8 cellular contexts compared by ENCODE assay signal in genomic region chr7:39566056-39566921, GRCh38. TPM values are rescaled to one million over a fixed set of nuclear protein-coding genes. Genes with fewer than 3 reads are reported as not detected.
DNase-seq lines count a peak whose midpoint lies in the region; ATAC-seq and TF ChIP-seq lines count a peak whose summit lies in the region.

Gene YAE1, plus strand, starts transcription at chr7:39566404. Its CDS starts 15 bp downstream, at chr7:39566419.

- H3K4me1 Mint-ChIP-seq in activated CD4-positive, alpha-beta T cell treated with anti-CD3 and anti-CD28 coated beads for 36 hours: peaks cover 14% of the 10 kb centered on the region

- CTCF ChIA-PET in activated CD4-positive, alpha-beta T cell treated with anti-CD3 and anti-CD28 coated beads for 36 hours (lab: Charles Lee): interaction anchor here (0.7 to 2.1 kb wide), 3 partner anchors 13 to 81 kb away, joined by 3 to 19 read pairs (median 3); no protein-coding TSS in a partner anchor

- TF ChIP-seq CTCF in choroid plexus epithelial cell (conservative IDR thresholded peaks at IDR 0.05; ENCODE audit: low read depth, low read length): no peak

- H3K27ac Mint-ChIP-seq in activated CD4-positive, alpha-beta T cell treated with anti-CD3 and anti-CD28 coated beads for 36 hours: peak within 1 kb of the TSS; percentile 98

- POLR2A ChIA-PET in activated CD4-positive, alpha-beta T cell treated with anti-CD3 and anti-CD28 coated beads for 36 hours (lab: Charles Lee): interaction anchor here (0.8 kb wide), 1 partner anchor 14 kb away, joined by 3 read pairs; no protein-coding TSS in a partner anchor

- intact Hi-C loops in activated CD4-positive, alpha-beta T cell treated with anti-CD3 and anti-CD28 coated beads for 36 hours (cut with DNase I, micrococcal nuclease): loop anchor here (1.0 to 5.0 kb wide), 7 partner anchors 26 to 568 kb away; partner anchors contain the start of genes MPLKIP (in 2 of the 2), CDK13 (in 1 of the 2) and RALA (in 1 of the 2)

- ATAC-seq in HG03378 (IDR thresholded peaks at IDR 0.05; ENCODE audit: unreplicated experiment): peak; percentile 93
- peak; percentile 95 for ATAC-seq in activated CD4-positive, alpha-beta T cell treated with anti-CD3 and anti-CD28 coated beads for 36 hours

- DNase-seq in AML-193 (lab: John Stamatoyannopoulos, UW) (peak; percentile 35 to 58), NCI-H446 treated with DMSO at 0.1 percent for 48 hours (lab: John Stamatoyannopoulos, UW) (peak; percentile 73), choroid plexus epithelial cell (ENCODE audit: low read depth) (peak; percentile 69), kidney glomerular epithelial cell (lab: John Stamatoyannopoulos, UW) (peak; percentile 74)
- DNase-seq in activated CD4-positive, alpha-beta T cell treated with anti-CD3 and anti-CD28 coated beads for 36 hours: peak; percentile 89
- DNase-seq in stimulated activated CD4-positive, alpha-beta T cell treated with anti-CD3 and anti-CD28 coated beads, Interleukin-1b, Interleukin-23, amount 100 ng/mL, for 1 hour (ENCODE audit: low read depth in 2 of 2): peak; percentile 36 to 67

- H3K36me3 Mint-ChIP-seq in activated CD4-positive, alpha-beta T cell treated with anti-CD3 and anti-CD28 coated beads for 36 hours (ENCODE audit: low read depth): peaks cover 10% of the 10 kb centered on the region

- H3K4me3 Mint-ChIP-seq in activated CD4-positive, alpha-beta T cell treated with anti-CD3 and anti-CD28 coated beads for 36 hours: peak within 1 kb of the TSS; percentile 96

- peak within 1 kb of the TSS; percentile 81 for H3K4me3 ChIP-seq in choroid plexus epithelial cell (ENCODE audit: low read depth, low read length)

- peak; percentile 96 for TF ChIP-seq POLR2A in GM19099 (IDR thresholded peaks at IDR 0.05; ENCODE audit: extremely low read depth, insufficient read length, low read depth)

- H3K9me3 Mint-ChIP-seq in activated CD4-positive, alpha-beta T cell treated with anti-CD3 and anti-CD28 coated beads for 36 hours (ENCODE audit: low read depth): no peaks in the 10 kb centered on the region

- H3K27me3 Mint-ChIP-seq in activated CD4-positive, alpha-beta T cell treated with anti-CD3 and anti-CD28 coated beads for 36 hours: no peaks in the 10 kb centered on the region

RNA-seq across cellular contexts. Expression of gene YAE1, which starts in this region (rescaled TPM):
- 10 to 100 TPM in 1 of 2 experiments, 1 to 10 TPM in 1; 9.8 to 13.5 TPM for total RNA-seq in activated CD4-positive, alpha-beta T cell treated with anti-CD3 and anti-CD28 coated beads for 36 hours

Comparison
In these comparisons a context has a peak if more than half of its experiments do, and no peak if none do; other contexts are left out.
1. Peak in every context shown above with its lines: DNase-seq, ATAC-seq and H3K4me3 ChIP-seq.